Comparison of ENCODE assay signal across 1 cellular context in genomic region chr21:43342301-43342881, GRCh38.
TF ChIP-seq lines count a peak whose summit lies in the region.

No MANE protein-coding gene starts in this region.

TF ChIP-seq in HepG2, 621 proteins besides CTCF, POLR2A, EP300 and RAD21 (continued from another document):
- TF ChIP-seq, protein P1, sequence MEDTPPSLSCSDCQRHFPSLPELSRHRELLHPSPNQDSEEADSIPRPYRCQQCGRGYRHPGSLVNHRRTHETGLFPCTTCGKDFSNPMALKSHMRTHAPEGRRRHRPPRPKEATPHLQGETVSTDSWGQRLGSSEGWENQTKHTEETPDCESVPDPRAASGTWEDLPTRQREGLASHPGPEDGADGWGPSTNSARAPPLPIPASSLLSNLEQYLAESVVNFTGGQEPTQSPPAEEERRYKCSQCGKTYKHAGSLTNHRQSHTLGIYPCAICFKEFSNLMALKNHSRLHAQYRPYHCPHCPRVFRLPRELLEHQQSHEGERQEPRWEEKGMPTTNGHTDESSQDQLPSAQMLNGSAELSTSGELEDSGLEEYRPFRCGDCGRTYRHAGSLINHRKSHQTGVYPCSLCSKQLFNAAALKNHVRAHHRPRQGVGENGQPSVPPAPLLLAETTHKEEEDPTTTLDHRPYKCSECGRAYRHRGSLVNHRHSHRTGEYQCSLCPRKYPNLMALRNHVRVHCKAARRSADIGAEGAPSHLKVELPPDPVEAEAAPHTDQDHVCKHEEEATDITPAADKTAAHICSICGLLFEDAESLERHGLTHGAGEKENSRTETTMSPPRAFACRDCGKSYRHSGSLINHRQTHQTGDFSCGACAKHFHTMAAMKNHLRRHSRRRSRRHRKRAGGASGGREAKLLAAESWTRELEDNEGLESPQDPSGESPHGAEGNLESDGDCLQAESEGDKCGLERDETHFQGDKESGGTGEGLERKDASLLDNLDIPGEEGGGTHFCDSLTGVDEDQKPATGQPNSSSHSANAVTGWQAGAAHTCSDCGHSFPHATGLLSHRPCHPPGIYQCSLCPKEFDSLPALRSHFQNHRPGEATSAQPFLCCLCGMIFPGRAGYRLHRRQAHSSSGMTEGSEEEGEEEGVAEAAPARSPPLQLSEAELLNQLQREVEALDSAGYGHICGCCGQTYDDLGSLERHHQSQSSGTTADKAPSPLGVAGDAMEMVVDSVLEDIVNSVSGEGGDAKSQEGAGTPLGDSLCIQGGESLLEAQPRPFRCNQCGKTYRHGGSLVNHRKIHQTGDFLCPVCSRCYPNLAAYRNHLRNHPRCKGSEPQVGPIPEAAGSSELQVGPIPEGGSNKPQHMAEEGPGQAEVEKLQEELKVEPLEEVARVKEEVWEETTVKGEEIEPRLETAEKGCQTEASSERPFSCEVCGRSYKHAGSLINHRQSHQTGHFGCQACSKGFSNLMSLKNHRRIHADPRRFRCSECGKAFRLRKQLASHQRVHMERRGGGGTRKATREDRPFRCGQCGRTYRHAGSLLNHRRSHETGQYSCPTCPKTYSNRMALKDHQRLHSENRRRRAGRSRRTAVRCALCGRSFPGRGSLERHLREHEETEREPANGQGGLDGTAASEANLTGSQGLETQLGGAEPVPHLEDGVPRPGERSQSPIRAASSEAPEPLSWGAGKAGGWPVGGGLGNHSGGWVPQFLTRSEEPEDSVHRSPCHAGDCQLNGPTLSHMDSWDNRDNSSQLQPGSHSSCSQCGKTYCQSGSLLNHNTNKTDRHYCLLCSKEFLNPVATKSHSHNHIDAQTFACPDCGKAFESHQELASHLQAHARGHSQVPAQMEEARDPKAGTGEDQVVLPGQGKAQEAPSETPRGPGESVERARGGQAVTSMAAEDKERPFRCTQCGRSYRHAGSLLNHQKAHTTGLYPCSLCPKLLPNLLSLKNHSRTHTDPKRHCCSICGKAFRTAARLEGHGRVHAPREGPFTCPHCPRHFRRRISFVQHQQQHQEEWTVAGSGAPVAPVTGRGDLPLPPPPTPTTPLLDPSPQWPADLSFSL (CRISPR knock-in tag; IDR thresholded peaks at IDR 0.05), result 0 out of 2 replicates have a peak, but pooled peaks have one; percentile 12
- TF ChIP-seq SKIL (CRISPR knock-in tag; IDR thresholded peaks at IDR 0.05; ENCODE audit: borderline replicate concordance) (0 out of 2 replicates have a peak, but pooled peaks have one; percentile 24), SSRP1 (CRISPR knock-in tag; IDR thresholded peaks at IDR 0.05) (no peak), JUN (CRISPR knock-in tag; IDR thresholded peaks at IDR 0.05) (no peak), LCORL (IDR thresholded peaks at IDR 0.05) (peak; percentile 28; the same call in 1 of the 2 replicates), LCORL (CRISPR knock-in tag; IDR thresholded peaks at IDR 0.05) (no peak)
- TF ChIP-seq, protein P2, sequence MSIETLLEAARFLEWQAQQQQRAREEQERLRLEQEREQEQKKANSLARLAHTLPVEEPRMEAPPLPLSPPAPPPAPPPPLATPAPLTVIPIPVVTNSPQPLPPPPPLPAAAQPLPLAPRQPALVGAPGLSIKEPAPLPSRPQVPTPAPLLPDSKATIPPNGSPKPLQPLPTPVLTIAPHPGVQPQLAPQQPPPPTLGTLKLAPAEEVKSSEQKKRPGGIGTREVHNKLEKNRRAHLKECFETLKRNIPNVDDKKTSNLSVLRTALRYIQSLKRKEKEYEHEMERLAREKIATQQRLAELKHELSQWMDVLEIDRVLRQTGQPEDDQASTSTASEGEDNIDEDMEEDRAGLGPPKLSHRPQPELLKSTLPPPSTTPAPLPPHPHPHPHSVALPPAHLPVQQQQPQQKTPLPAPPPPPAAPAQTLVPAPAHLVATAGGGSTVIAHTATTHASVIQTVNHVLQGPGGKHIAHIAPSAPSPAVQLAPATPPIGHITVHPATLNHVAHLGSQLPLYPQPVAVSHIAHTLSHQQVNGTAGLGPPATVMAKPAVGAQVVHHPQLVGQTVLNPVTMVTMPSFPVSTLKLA (IDR thresholded peaks at IDR 0.05), result peak; percentile 79
- TF ChIP-seq, protein P3, sequence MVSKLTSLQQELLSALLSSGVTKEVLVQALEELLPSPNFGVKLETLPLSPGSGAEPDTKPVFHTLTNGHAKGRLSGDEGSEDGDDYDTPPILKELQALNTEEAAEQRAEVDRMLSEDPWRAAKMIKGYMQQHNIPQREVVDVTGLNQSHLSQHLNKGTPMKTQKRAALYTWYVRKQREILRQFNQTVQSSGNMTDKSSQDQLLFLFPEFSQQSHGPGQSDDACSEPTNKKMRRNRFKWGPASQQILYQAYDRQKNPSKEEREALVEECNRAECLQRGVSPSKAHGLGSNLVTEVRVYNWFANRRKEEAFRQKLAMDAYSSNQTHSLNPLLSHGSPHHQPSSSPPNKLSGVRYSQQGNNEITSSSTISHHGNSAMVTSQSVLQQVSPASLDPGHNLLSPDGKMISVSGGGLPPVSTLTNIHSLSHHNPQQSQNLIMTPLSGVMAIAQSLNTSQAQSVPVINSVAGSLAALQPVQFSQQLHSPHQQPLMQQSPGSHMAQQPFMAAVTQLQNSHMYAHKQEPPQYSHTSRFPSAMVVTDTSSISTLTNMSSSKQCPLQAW (CRISPR knock-in tag; IDR thresholded peaks at IDR 0.05), result no peak
